ENCODE assay signal across 16 cellular contexts in the genomic region with DNA sequence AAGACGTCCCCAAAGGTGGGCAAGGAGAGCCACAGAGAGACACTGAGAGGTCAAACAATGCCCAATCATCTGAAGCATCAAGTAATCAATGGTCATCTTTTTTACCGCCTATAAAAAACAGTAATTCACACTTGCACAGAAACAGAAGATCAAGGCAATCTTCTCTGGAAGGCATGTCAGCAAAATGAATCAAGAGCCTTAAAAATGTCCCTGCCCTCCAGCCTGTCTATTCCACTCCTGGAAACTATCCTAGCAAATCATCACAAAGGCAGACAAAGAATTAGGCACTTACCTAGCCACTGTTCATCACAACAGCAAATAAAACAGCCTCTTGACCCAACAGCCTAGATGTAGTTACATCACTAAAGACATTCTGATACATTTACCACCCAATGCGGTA. TPM values are rescaled to one million over a fixed set of nuclear protein-coding genes. Genes with fewer than 3 reads are reported as not detected.
DNase-seq lines count a peak whose midpoint lies in the region; ATAC-seq, FAIRE-seq and TF ChIP-seq lines count a peak whose summit lies in the region.
"Had no signal": no experiment of that assay in that cellular context is flagged by ENCODE, and none has a peak within 500 bp of the region (broad histone marks: within the 10 kb centered on the region; RNA-seq: fewer than 3 reads in every experiment).

No MANE protein-coding gene starts in this region.

- peaks cover 4% of the 10 kb centered on the region for H3K27me3 Mint-ChIP-seq in neural progenitor cell (ENCODE audit: insufficient read depth, low read depth)

- H3K27ac Mint-ChIP-seq in neural progenitor cell = no peak overlapping the region

- H3K4ac ChIP-seq in H1 (replicated peaks; ENCODE audit: insufficient read length, low read depth, low read length) = no peak overlapping the region

- H3K9me3 ChIP-seq in cardiac muscle cell (ENCODE audit: low read depth) = no peaks in the 10 kb centered on the region
- no peaks in the 10 kb centered on the region for H3K9me3 ChIP-seq in heart right ventricle
- no peaks in the 10 kb centered on the region for H3K9me3 ChIP-seq in H1 (ENCODE audit: insufficient read depth in 2 of 2, low read depth in 1 of 2, low read length in 1 of 2)
- no peaks in the 10 kb centered on the region for H3K9me3 ChIP-seq in neural progenitor cell (ENCODE audit: low read depth)

- no peak for TF ChIP-seq EP300 in H1 (IDR thresholded peaks at IDR 0.05; ENCODE audit: borderline replicate concordance in 1 of 2, low read depth in 2 of 2, low read length in 2 of 2)

- no peak overlapping the region for H4K8ac ChIP-seq in H1 (ENCODE audit: extremely low read depth, insufficient read depth, low read length)

- H2AK5ac ChIP-seq in H1 (ENCODE audit: low read depth, low read length) = no peak overlapping the region

- no peak overlapping the region for H2BK120ac ChIP-seq in H1 (replicated peaks; ENCODE audit: low read depth, low read length)

- no peak for TF ChIP-seq POLR2A in H1 (IDR thresholded peaks at IDR 0.05; ENCODE audit: control extremely low read depth in 1 of 2, low read depth in 2 of 2, low read length in 2 of 2)

- H3K27me3 ChIP-seq in cardiac muscle cell (no peaks in the 10 kb centered on the region), heart right ventricle (no peaks in the 10 kb centered on the region), H1 (replicated peaks in 1 of 4; ENCODE audit: control insufficient read depth in 3 of 4, extremely low read depth in 1 of 4, insufficient read depth in 3 of 4, low read length in 3 of 4) (no peaks in the 10 kb centered on the region), neural progenitor cell (no peaks in the 10 kb centered on the region)

- H2BK15ac ChIP-seq in H1 (ENCODE audit: low read length) = no peak overlapping the region

- H3K79me2 ChIP-seq in H1 (ENCODE audit: control insufficient read depth in 1 of 2, insufficient read depth in 2 of 2, low read length in 2 of 2) (no peaks in the 10 kb centered on the region), neural progenitor cell (ENCODE audit: low read depth) (no peaks in the 10 kb centered on the region)

- no peak overlapping the region for H3K4me2 ChIP-seq in H1 (ENCODE audit: insufficient read depth in 1 of 2, low read depth in 2 of 2, low read length in 2 of 2)
- H3K4me2 ChIP-seq in neural progenitor cell = no peak overlapping the region
- H3K4me2 ChIP-seq: PC-9, smooth muscle cell had no signal

- H3K9me3 Mint-ChIP-seq in neural progenitor cell = no peaks in the 10 kb centered on the region
- H3K9me3 Mint-ChIP-seq: H9 had no signal

- CTCF ChIA-PET in H1 (lab: Charles Lee; ENCODE audit: partially characterized antibody) = no interaction called here

- ATAC-seq in heart right ventricle = no peak
- ATAC-seq in GM18868 (IDR thresholded peaks at IDR 0.05; ENCODE audit: unreplicated experiment) = no peak
- no peak for ATAC-seq in HG03097 (IDR thresholded peaks at IDR 0.05; ENCODE audit: low FRiP score, unreplicated experiment)
- ATAC-seq: SK-N-SH treated with all-trans-retinoic acid at 6 μM for 48 hours had no signal

- H3K4me1 ChIP-seq in cardiac muscle cell (ENCODE audit: low read depth) (peaks cover 36% of the 10 kb centered on the region), heart right ventricle (peaks cover 39 to 97% (median 79%) of the 10 kb centered on the region in 9 donors), H1 (replicated peaks in 1 of 4; ENCODE audit: control insufficient read depth in 3 of 4, insufficient read depth in 4 of 4, low read length in 3 of 4) (peaks cover 0 to 4% (median 1%) of the 10 kb centered on the region in 4 experiments; a peak in 4 of 7 replicates), neural progenitor cell (peaks cover 14% of the 10 kb centered on the region)

- no peak overlapping the region for H2AFZ ChIP-seq in H1 (ENCODE audit: low read length)
- H2AFZ ChIP-seq in neural progenitor cell (replicated peaks) = no peak overlapping the region
- H2AFZ ChIP-seq: PC-9 had no signal

- peaks cover 43% of the 10 kb centered on the region for H3K4me1 Mint-ChIP-seq in neural progenitor cell

- H3K36me3 ChIP-seq in cardiac muscle cell (peaks cover 2% of the 10 kb centered on the region), heart right ventricle (peaks cover 0 to 48% (median 5%) of the 10 kb centered on the region in 9 donors), H1 (ENCODE audit: control insufficient read depth in 2 of 4, insufficient read depth in 4 of 4, low read length in 3 of 4) (0 out of 8 replicates have a peak, but pooled peaks cover 0 to 3% (median 0%) of the 10 kb centered on the region in 4 experiments), neural progenitor cell (no peaks in the 10 kb centered on the region)

- H3K14ac ChIP-seq in H1 (ENCODE audit: insufficient read length) = no peak overlapping the region

- 92 to 95% methylated on average over 3 of the region's 3 CpGs for WGBS in heart right ventricle, 2 donors
- 91% methylated on average over 3 of the region's 3 CpGs; no CpG with 5 or more reads in 1 of the 2 experiments for WGBS in H1 (ENCODE audit: extremely low coverage in 1 of 2, insufficient coverage in 1 of 2, insufficient read length in 1 of 2, insufficient replicate concordance in 2 of 2, low coverage in 1 of 2, low lambda C conversion rate in 2 of 2, missing lambda C conversion rate in 1 of 2), 2 experiments

- no peak for TF ChIP-seq RAD21 in H1 (IDR thresholded peaks at IDR 0.05 in 1 of 2, conservative IDR thresholded peaks at IDR 0.05 in 1 of 2; ENCODE audit: low read depth in 2 of 2, low read length in 2 of 2)

- H4K91ac ChIP-seq in H1 (replicated peaks; ENCODE audit: insufficient read length, low read length) = no peak overlapping the region

- TF ChIP-seq CTCF in cardiac muscle cell (IDR thresholded peaks at IDR 0.05; ENCODE audit: low read depth, low read length) = no peak
- TF ChIP-seq CTCF in heart right ventricle (IDR thresholded peaks at IDR 0.05) = no peak
- no peak for TF ChIP-seq CTCF in VCaP (conservative IDR thresholded peaks at IDR 0.05)
- no peak for TF ChIP-seq CTCF in H1 (IDR thresholded peaks at IDR 0.05; ENCODE audit: control extremely low read depth in 1 of 3, insufficient read depth in 1 of 3, low read depth in 1 of 3, low read length in 3 of 3)
- no peak for TF ChIP-seq CTCF in neural progenitor cell (IDR thresholded peaks at IDR 0.05)

- no peaks in the 10 kb centered on the region for H3F3A ChIP-seq in neural progenitor cell (ENCODE audit: low read depth)

- peak overlapping the region; percentile 35; the same call in 1 of the 2 replicates for H2BK5ac ChIP-seq in H1 (ENCODE audit: low read depth, low read length)

- no peak overlapping the region for H3K18ac ChIP-seq in H1 (ENCODE audit: extremely low read depth, low read length)

- H3K56ac ChIP-seq in H1 (replicated peaks; ENCODE audit: insufficient read length, low read depth, low read length) = no peak overlapping the region

- intact Hi-C loops in heart right ventricle (cut with DNase I) = no loop called here

- H4K20me1 ChIP-seq in H1 (replicated peaks in 1 of 2; ENCODE audit: control insufficient read depth in 1 of 2, insufficient read depth in 2 of 2, low read length in 2 of 2) (peaks cover 0 to 3% of the 10 kb centered on the region in 2 experiments), neural progenitor cell (ENCODE audit: low read depth) (peaks cover 25% of the 10 kb centered on the region)

- H3K79me1 ChIP-seq in H1 (ENCODE audit: low read depth, low read length) = peaks cover 3% of the 10 kb centered on the region; the same call in 1 of the 2 replicates

- no peak overlapping the region for H3K23ac ChIP-seq in H1 (ENCODE audit: insufficient read length)

- H3K9ac ChIP-seq in H1 (replicated peaks in 1 of 4; ENCODE audit: extremely low read depth in 1 of 4, low read depth in 3 of 4, low read length in 3 of 4) (no peak overlapping the region), neural progenitor cell (no peak overlapping the region)

- no peak overlapping the region for H2BK12ac ChIP-seq in H1 (ENCODE audit: low read depth, low read length)

- POLR2A ChIA-PET in H1 (lab: Charles Lee; ENCODE audit: partially characterized antibody) = no interaction called here

- no peak overlapping the region for H4K5ac ChIP-seq in H1 (ENCODE audit: insufficient read length, low read depth, low read length)

- DNase-seq in cardiac muscle cell (ENCODE audit: low read depth in 1 of 2, low spot score in 1 of 2) (no peak), heart right ventricle (no peak), H1 (ENCODE audit: low read depth in 1 of 2, low spot score in 2 of 2) (no peak), substantia nigra (lab: John Stamatoyannopoulos, UW) (no peak), neural progenitor cell (ENCODE audit: low spot score) (no peak)
- DNase-seq: activated CD4-positive, CD25-positive, alpha-beta regulatory T cell; DMS53; H9; NCI-H1436; NCI-H524 treated with DMSO at 0.1 percent for 48 hours; PC-9 had no signal

- H2BK20ac ChIP-seq in H1 (ENCODE audit: low read length) = no peak overlapping the region

- H3K27ac ChIP-seq in cardiac muscle cell (peak overlapping the region; percentile 88), heart right ventricle (peak overlapping the region in 4 of 10 donors; percentile 49 to 97 (median 72)), VCaP (peak overlapping the region; percentile 84), H1 (ENCODE audit: low read depth, low read length) (no peak overlapping the region), substantia nigra (ENCODE audit: low read depth, low read length, poor library complexity, severe bottlenecking) (peak overlapping the region; percentile 93), neural progenitor cell (no peak overlapping the region)
- H3K27ac ChIP-seq: PC-9 had no signal

- H3K36me3 Mint-ChIP-seq in neural progenitor cell = peaks cover 25% of the 10 kb centered on the region

- no peak overlapping the region for H3K4me3 Mint-ChIP-seq in neural progenitor cell
- H3K4me3 Mint-ChIP-seq: H9 had no signal

- no peak overlapping the region for H3K4me3 ChIP-seq in cardiac muscle cell
- no peak overlapping the region for H3K4me3 ChIP-seq in heart right ventricle
- no peak overlapping the region for H3K4me3 ChIP-seq in H1 (ENCODE audit: extremely low read depth in 1 of 4, insufficient read depth in 2 of 4, low read depth in 3 of 4, low read length in 4 of 4)
- H3K4me3 ChIP-seq in neural progenitor cell = no peak overlapping the region
- H3K4me3 ChIP-seq: PC-9, smooth muscle cell had no signal

- FAIRE-seq in H1 (lab: Jason Lieb, UNC) = no peak

- H3K23me2 ChIP-seq in H1 (ENCODE audit: low read depth, low read length) = no peaks in the 10 kb centered on the region

RNA-seq across cellular contexts. Expression of gene FAM53B, which starts 48.9 kb away (rescaled TPM):
- total RNA-seq in cardiac muscle cell = 28.7 and 34.8 TPM in 2 replicates
- 10.2 and 13.6 TPM in 2 replicates for polyA plus RNA-seq in cardiac muscle cell
- 10 to 100 TPM; 19.0 to 42.9 (median 31.3) TPM for total RNA-seq in heart right ventricle
- polyA plus RNA-seq in heart right ventricle = 10 to 100 TPM; 11.6 to 25.5 TPM
- 13.9 and 14.4 TPM in 2 replicates for total RNA-seq in H1 (2021; fragmentation: NEBNext Ultra II Directional; extraction: Animal tissue kit (Norgen Biotek cat#: 25700))
- polyA plus RNA-seq in H1 (2011; rRNA removed) = 5.3 and 7.9 TPM in 2 replicates
- 6.9 TPM for polyA plus RNA-seq in H1 (2011; cell fraction: cytosol; rRNA removed)
- polyA plus RNA-seq in H1 (2011; cell fraction: nucleus; rRNA removed) = 9.7 TPM
- polyA plus RNA-seq in H1 (2012, experiment 1 of 2) = 6.0 to 8.9 TPM (median 8.6 TPM) in 4 replicates
- 7.8 TPM for polyA plus RNA-seq in H1 (2012, experiment 2 of 2)
- 5.2 TPM for polyA plus RNA-seq in H1 (2013, experiment 1 of 2)
- polyA plus RNA-seq in H1 (2013, experiment 2 of 2) = 5.4 TPM
- 15.9 and 18.0 TPM in 2 replicates for polyA minus RNA-seq in H1 (2011; rRNA and poly(A)+ RNA removed)
- 13.6 TPM for polyA minus RNA-seq in H1 (2011; cell fraction: cytosol; rRNA and poly(A)+ RNA removed)
- 14.8 TPM for polyA minus RNA-seq in H1 (2011; cell fraction: nucleus; rRNA and poly(A)+ RNA removed)
- 15.3 and 44.1 TPM in 2 replicates for total RNA-seq in neural progenitor cell (ENCODE audit: low replicate concordance)

Comparison
In these comparisons a context has a peak if more than half of its experiments do, and no peak if none do; other contexts are left out.
1. H3K27ac ChIP-seq: peak in cardiac muscle cell (single experiment), VCaP (single experiment) and substantia nigra (single experiment); none in H1 (single experiment) and neural progenitor cell (single experiment).